ENCODE assay signal across 24 cellular contexts in the genomic region with DNA sequence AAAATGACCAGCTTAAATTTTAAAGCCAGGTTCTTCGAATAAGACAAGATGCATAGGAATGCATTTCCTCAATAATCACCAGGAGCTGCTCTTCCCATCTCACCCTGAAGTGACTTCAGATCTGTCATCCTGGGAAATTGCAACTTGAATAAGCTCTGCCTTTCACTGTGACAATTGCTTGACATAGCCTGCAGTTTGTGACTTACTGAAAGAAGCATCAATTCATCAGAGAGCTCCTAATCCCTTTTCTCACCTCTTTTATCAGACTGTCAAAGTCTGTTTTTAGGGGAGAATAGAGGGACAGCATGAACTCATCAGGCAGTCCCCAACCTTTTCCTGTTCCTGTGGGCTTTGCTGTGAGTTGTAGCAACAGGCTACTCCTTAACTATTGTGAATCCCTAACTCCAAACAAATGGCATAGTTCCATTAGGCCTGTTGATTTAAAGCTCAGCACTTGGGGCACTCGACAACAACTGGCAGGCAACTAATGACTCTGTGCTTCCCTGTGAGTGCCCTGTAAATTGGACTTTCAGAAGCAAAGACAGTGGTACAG.
A peak's percentile ranks its signal among the peaks of the same experiment; 100 is the strongest.
DNase-seq lines count a peak whose midpoint lies in the region; FAIRE-seq and TF ChIP-seq lines count a peak whose summit lies in the region.
"Had no signal": no experiment of that assay in that cellular context is flagged by ENCODE, and none has a peak within 500 bp of the region (broad histone marks: within the 10 kb centered on the region; RNA-seq: fewer than 3 reads in every experiment).

No MANE protein-coding gene starts in this region.

- H4K5ac ChIP-seq in H1 (ENCODE audit: insufficient read length, low read depth, low read length), result no peak overlapping the region

- no peaks in the 10 kb centered on the region for H3K27me3 Mint-ChIP-seq in activated naive CD4-positive, alpha-beta T cell treated with anti-CD3 and anti-CD28 coated beads, Interleukin-2, amount 50 U/mL, for 24 hours
- H3K27me3 Mint-ChIP-seq in mesothelial cell of epicardium (ENCODE audit: low read depth), result no peaks in the 10 kb centered on the region
- H3K27me3 Mint-ChIP-seq: central memory CD8-positive, alpha-beta T cell; IgD-negative memory B cell; naive B cell; stimulated activated memory B cell treated with anti-CD40 and anti-IgM and Interleukin-4, amounts not matched to agents 10 μg/mL and 1 μg/mL and 100 μg/mL, for 72 hours had no signal

- no peaks in the 10 kb centered on the region for H3F3A ChIP-seq in smooth muscle cell (ENCODE audit: low read depth)

- no peaks in the 10 kb centered on the region for H3K23me2 ChIP-seq in H1 (ENCODE audit: low read depth, low read length)

- H4K20me1 ChIP-seq in H1 (replicated peaks in 1 of 2; ENCODE audit: control insufficient read depth in 1 of 2, insufficient read depth in 2 of 2, low read length in 2 of 2), result no peaks in the 10 kb centered on the region
- no peaks in the 10 kb centered on the region for H4K20me1 ChIP-seq in smooth muscle cell (ENCODE audit: low read depth)

- H3K4me1 ChIP-seq in HUES64 (ENCODE audit: insufficient read depth, low read length) (peaks cover 4% of the 10 kb centered on the region), H1 (replicated peaks in 1 of 4; ENCODE audit: control insufficient read depth in 3 of 4, insufficient read depth in 4 of 4, low read length in 3 of 4) (no peaks in the 10 kb centered on the region), smooth muscle cell (ENCODE audit: low read depth) (no peaks in the 10 kb centered on the region)

- no peak for TF ChIP-seq CTCF in H1 (IDR thresholded peaks at IDR 0.05; ENCODE audit: control extremely low read depth in 1 of 3, insufficient read depth in 1 of 3, low read depth in 1 of 3, low read length in 3 of 3)
- TF ChIP-seq CTCF in mesothelial cell of epicardium (IDR thresholded peaks at IDR 0.05; ENCODE audit: unreplicated experiment), result no peak
- TF ChIP-seq CTCF in smooth muscle cell (IDR thresholded peaks at IDR 0.05; ENCODE audit: borderline replicate concordance, insufficient read depth, poor library complexity, severe bottlenecking), result no peak

- H2BK5ac ChIP-seq in H1 (ENCODE audit: low read depth, low read length), result no peak overlapping the region

- H3K23ac ChIP-seq in H1 (ENCODE audit: insufficient read length), result no peak overlapping the region

- H3K9ac ChIP-seq in HUES64 (ENCODE audit: low read depth, low read length), result no peak overlapping the region
- H3K9ac ChIP-seq in H1 (replicated peaks in 1 of 4; ENCODE audit: extremely low read depth in 1 of 4, low read depth in 3 of 4, low read length in 3 of 4), result no peak overlapping the region; a peak in 1 of 7 replicates
- no peak overlapping the region for H3K9ac ChIP-seq in smooth muscle cell (ENCODE audit: low read depth)

- peak; percentile 69 for FAIRE-seq in H1 (lab: Jason Lieb, UNC)
- FAIRE-seq: urothelium cell line had no signal

- DNase-seq in activated naive CD4-positive, alpha-beta T cell treated with anti-CD3 and anti-CD28 coated beads, Interleukin-2, amount 50 U/mL, for 16 hours, result no peak
- DNase-seq in H1 (ENCODE audit: low read depth in 1 of 2, low spot score in 2 of 2), result no peak
- DNase-seq in mesothelial cell of epicardium (ENCODE audit: low spot score in 2 of 2, unreplicated experiment in 2 of 2), result no peak
- DNase-seq in NOMO-1 treated with DMSO at 0.1 percent for 48 hours (lab: John Stamatoyannopoulos, UW; ENCODE audit: unreplicated experiment), result no peak
- DNase-seq in smooth muscle cell (lab: John Stamatoyannopoulos, UW; ENCODE audit: unreplicated experiment), result no peak
- DNase-seq: activated CD4-positive, CD25-positive, alpha-beta regulatory T cell treated with anti-CD3 and anti-CD28 coated beads, Interleukin-2, amount 50 U/mL, for 72 hours; activated CD8-positive, alpha-beta memory T cell treated with anti-CD3 and anti-CD28 coated beads for 24 hours; activated T-cell treated with anti-CD3 and anti-CD28 coated beads, Interleukin-2, amount 50 U/mL, for 1 hour; head of caudate nucleus; mesenchymal stem cell; MG63; naive B cell; NCI-H2171 treated with DMSO at 0.1 percent for 48 hours; retina; T-helper 1 cell had no signal

- no peak overlapping the region for H2BK12ac ChIP-seq in H1 (ENCODE audit: low read depth, low read length)

- H3K14ac ChIP-seq in H1 (ENCODE audit: insufficient read length), result no peak overlapping the region

- H2AFZ ChIP-seq in H1 (ENCODE audit: low read length), result no peak overlapping the region
- no peak overlapping the region for H2AFZ ChIP-seq in smooth muscle cell (ENCODE audit: low read depth)

- H3K4me1 Mint-ChIP-seq in activated naive CD4-positive, alpha-beta T cell treated with anti-CD3 and anti-CD28 coated beads, Interleukin-2, amount 50 U/mL, for 24 hours, result peaks cover 46% of the 10 kb centered on the region
- peaks cover 24% of the 10 kb centered on the region for H3K4me1 Mint-ChIP-seq in mesothelial cell of epicardium

- H3K27ac Mint-ChIP-seq in activated naive CD4-positive, alpha-beta T cell treated with anti-CD3 and anti-CD28 coated beads, Interleukin-2, amount 50 U/mL, for 24 hours, result peak overlapping the region; percentile 70
- H3K27ac Mint-ChIP-seq in mesothelial cell of epicardium, result no peak overlapping the region
- H3K27ac Mint-ChIP-seq: IgD-negative memory B cell; stimulated activated memory B cell treated with anti-CD40 and anti-IgM and Interleukin-4, amounts not matched to agents 10 μg/mL and 1 μg/mL and 100 μg/mL, for 72 hours had no signal

- H3K4ac ChIP-seq in H1 (replicated peaks; ENCODE audit: insufficient read length, low read depth, low read length), result no peak overlapping the region

- H3K9me3 ChIP-seq in HUES64 (ENCODE audit: insufficient read depth, low read depth, low read length), result no peaks in the 10 kb centered on the region
- no peaks in the 10 kb centered on the region for H3K9me3 ChIP-seq in H1 (ENCODE audit: insufficient read depth in 2 of 2, low read depth in 1 of 2, low read length in 1 of 2)
- H3K9me3 ChIP-seq in smooth muscle cell (replicated peaks; ENCODE audit: low read depth), result no peaks in the 10 kb centered on the region
- H3K9me3 ChIP-seq: MG63, SJCRH30 had no signal

- H3K4me3 ChIP-seq in HUES64 (ENCODE audit: low read length) (no peak overlapping the region), H1 (ENCODE audit: extremely low read depth in 1 of 4, insufficient read depth in 2 of 4, low read depth in 3 of 4, low read length in 4 of 4) (no peak overlapping the region), smooth muscle cell (no peak overlapping the region)
- H3K4me3 ChIP-seq: MG63, SJCRH30 had no signal

- no peak overlapping the region for H2BK20ac ChIP-seq in H1 (ENCODE audit: low read length)

- no peak for TF ChIP-seq RAD21 in H1 (IDR thresholded peaks at IDR 0.05 in 1 of 2, conservative IDR thresholded peaks at IDR 0.05 in 1 of 2; ENCODE audit: low read depth in 2 of 2, low read length in 2 of 2)

- no peak for TF ChIP-seq EP300 in H1 (IDR thresholded peaks at IDR 0.05; ENCODE audit: borderline replicate concordance in 1 of 2, low read depth in 2 of 2, low read length in 2 of 2)

- H2BK120ac ChIP-seq in H1 (replicated peaks; ENCODE audit: low read depth, low read length), result no peak overlapping the region

- H3K56ac ChIP-seq in H1 (replicated peaks; ENCODE audit: insufficient read length, low read depth, low read length), result no peak overlapping the region

- no peak for TF ChIP-seq POLR2A in H1 (IDR thresholded peaks at IDR 0.05; ENCODE audit: control extremely low read depth in 1 of 2, low read depth in 2 of 2, low read length in 2 of 2)

- no peak overlapping the region for H3K4me3 Mint-ChIP-seq in activated naive CD4-positive, alpha-beta T cell treated with anti-CD3 and anti-CD28 coated beads, Interleukin-2, amount 50 U/mL, for 24 hours
- H3K4me3 Mint-ChIP-seq in mesothelial cell of epicardium, result no peak overlapping the region
- H3K4me3 Mint-ChIP-seq: central memory CD8-positive, alpha-beta T cell; IgD-negative memory B cell; naive B cell; stimulated activated memory B cell treated with anti-CD40 and anti-IgM and Interleukin-4, amounts not matched to agents 10 μg/mL and 1 μg/mL and 100 μg/mL, for 72 hours had no signal

- no peak overlapping the region for H4K91ac ChIP-seq in H1 (replicated peaks; ENCODE audit: insufficient read length, low read length)

- H4K8ac ChIP-seq in H1 (ENCODE audit: extremely low read depth, insufficient read depth, low read length), result no peak overlapping the region

- no peaks in the 10 kb centered on the region for H3K79me2 ChIP-seq in H1 (ENCODE audit: control insufficient read depth in 1 of 2, insufficient read depth in 2 of 2, low read length in 2 of 2)
- no peaks in the 10 kb centered on the region for H3K79me2 ChIP-seq in smooth muscle cell (ENCODE audit: low read depth)

- no peaks in the 10 kb centered on the region for H3K36me3 ChIP-seq in HUES64 (ENCODE audit: insufficient read depth, low read length)
- H3K36me3 ChIP-seq in H1 (ENCODE audit: control insufficient read depth in 2 of 4, insufficient read depth in 4 of 4, low read length in 3 of 4), result no peaks in the 10 kb centered on the region
- H3K36me3 ChIP-seq in smooth muscle cell (ENCODE audit: low read depth), result no peaks in the 10 kb centered on the region
- H3K36me3 ChIP-seq: MG63, SJCRH30 had no signal

- H3K18ac ChIP-seq in H1 (ENCODE audit: extremely low read depth, low read length), result no peak overlapping the region

- CTCF ChIA-PET in H1 (lab: Charles Lee; ENCODE audit: partially characterized antibody), result interaction anchor here (0.5 kb wide), 1 partner anchor 61 kb away, joined by 3 read pairs; no protein-coding TSS in a partner anchor

- peaks cover 15% of the 10 kb centered on the region for H3K36me3 Mint-ChIP-seq in activated naive CD4-positive, alpha-beta T cell treated with anti-CD3 and anti-CD28 coated beads, Interleukin-2, amount 50 U/mL, for 24 hours
- peaks cover 18% of the 10 kb centered on the region for H3K36me3 Mint-ChIP-seq in mesothelial cell of epicardium

- POLR2A ChIA-PET in H1 (lab: Charles Lee; ENCODE audit: partially characterized antibody), result no interaction called here

- H3K4me2 ChIP-seq in H1 (ENCODE audit: insufficient read depth in 1 of 2, low read depth in 2 of 2, low read length in 2 of 2) (no peak overlapping the region), smooth muscle cell (no peak overlapping the region)

- no peaks in the 10 kb centered on the region for H3K79me1 ChIP-seq in H1 (ENCODE audit: low read depth, low read length)

- WGBS in HUES64, result 37% methylated on average over 2 of the region's 2 CpGs
- WGBS in H1 (ENCODE audit: extremely low coverage in 1 of 2, insufficient coverage in 1 of 2, insufficient read length in 1 of 2, insufficient replicate concordance in 2 of 2, low coverage in 1 of 2, low lambda C conversion rate in 2 of 2, missing lambda C conversion rate in 1 of 2), 2 experiments, result 79% methylated on average over 2 of the region's 2 CpGs; no CpG with 5 or more reads in 1 of the 2 experiments
- 34% methylated on average over 2 of the region's 2 CpGs for WGBS in smooth muscle cell (ENCODE audit: low lambda C conversion rate)

- H2BK15ac ChIP-seq in H1 (ENCODE audit: low read length), result no peak overlapping the region

- H3K27ac ChIP-seq in HUES64 (ENCODE audit: low read depth, low read length) (peak overlapping the region; percentile 12; the same call in 1 of the 2 replicates), H1 (ENCODE audit: low read depth, low read length) (no peak overlapping the region), smooth muscle cell (ENCODE audit: low read depth) (no peak overlapping the region)
- H3K27ac ChIP-seq: C4-2B, SJCRH30 had no signal

- H2AK5ac ChIP-seq in H1 (ENCODE audit: low read depth, low read length), result no peak overlapping the region

- H3K9me3 Mint-ChIP-seq in activated naive CD4-positive, alpha-beta T cell treated with anti-CD3 and anti-CD28 coated beads, Interleukin-2, amount 50 U/mL, for 24 hours, result no peaks in the 10 kb centered on the region
- peaks cover 17% of the 10 kb centered on the region for H3K9me3 Mint-ChIP-seq in mesothelial cell of epicardium
- H3K9me3 Mint-ChIP-seq: activated naive CD4-positive, alpha-beta T cell treated with anti-CD3 and anti-CD28 coated beads, Interleukin-2, amount 50 U/mL, for 72 hours; central memory CD8-positive, alpha-beta T cell; IgD-negative memory B cell; stimulated activated memory B cell treated with anti-CD40 and anti-IgM and Interleukin-4, amounts not matched to agents 10 μg/mL and 1 μg/mL and 100 μg/mL, for 72 hours had no signal

- H3K27me3 ChIP-seq in HUES64 (ENCODE audit: insufficient read depth, low read length) (no peaks in the 10 kb centered on the region), H1 (replicated peaks in 1 of 4; ENCODE audit: control insufficient read depth in 3 of 4, extremely low read depth in 1 of 4, insufficient read depth in 3 of 4, low read length in 3 of 4) (no peaks in the 10 kb centered on the region), smooth muscle cell (ENCODE audit: low read depth) (no peaks in the 10 kb centered on the region)
- H3K27me3 ChIP-seq: MG63, SJCRH30 had no signal
